ENCODE assay signal across 13 cellular contexts in genomic region chr1:205271277-205271676, GRCh38. TPM values are rescaled to one million over a fixed set of nuclear protein-coding genes. Genes with fewer than 3 reads are reported as not detected.
DNase-seq lines count a peak whose midpoint lies in the region; ATAC-seq, FAIRE-seq and TF ChIP-seq lines count a peak whose summit lies in the region.
"Had no signal": no experiment of that assay in that cellular context is flagged by ENCODE, and none has a peak within 500 bp of the region (broad histone marks: within the 10 kb centered on the region; RNA-seq: fewer than 3 reads in every experiment).

No MANE protein-coding gene starts in this region.

- peaks cover 6% of the 10 kb centered on the region; the same call in 1 of the 2 replicates for H3F3A ChIP-seq in GM23338 (replicated peaks; ENCODE audit: low read depth)

- no peaks in the 10 kb centered on the region for H3K9me2 ChIP-seq in GM23338 (ENCODE audit: insufficient read depth)

- H2AFZ ChIP-seq in GM23338: no peak overlapping the region

- CTCF ChIA-PET in A549 (lab: Yijun Ruan, JAX): interaction anchor here (0.8 to 89.2 kb wide), 10 partner anchors 15 to 258 kb away, joined by 3 to 3627 read pairs (median 10); partner anchors contain the start of genes KLHDC8A, NUAK2, RBBP5 and TMCC2

- H4K20me1 ChIP-seq in GM23338 (replicated peaks; ENCODE audit: insufficient read depth): no peaks in the 10 kb centered on the region

- H3K4me1 Mint-ChIP-seq in GM23338: peaks cover 37% of the 10 kb centered on the region
- peaks cover 17% of the 10 kb centered on the region for H3K4me1 Mint-ChIP-seq in activated naive CD8-positive, alpha-beta T cell treated with anti-CD3 and anti-CD28 coated beads for 36 hours

- H3K36me3 ChIP-seq in GM23338 (ENCODE audit: insufficient read depth) (no peaks in the 10 kb centered on the region), kidney epithelial cell (ENCODE audit: control insufficient read depth, insufficient read depth, low read length) (no peaks in the 10 kb centered on the region)

- H3K9me3 ChIP-seq in A549: no peaks in the 10 kb centered on the region
- H3K9me3 ChIP-seq: sigmoid colon had no signal

- TF ChIP-seq RAD21 in A549 (conservative IDR thresholded peaks at IDR 0.05 in 1 of 2, IDR thresholded peaks at IDR 0.05 in 1 of 2): no peak

- TF ChIP-seq CTCF in A549 (IDR thresholded peaks at IDR 0.05): peak; percentile 29; the same call in 1 of the 3 replicates
- TF ChIP-seq CTCF in GM23338 (conservative IDR thresholded peaks at IDR 0.05; ENCODE audit: low read depth in 2 of 2): peak; percentile 27 to 50; a peak in 3 of 4 replicates
- peak; percentile 38 for TF ChIP-seq CTCF in cardiac fibroblast (IDR thresholded peaks at IDR 0.05; ENCODE audit: low read depth, low read length)
- TF ChIP-seq CTCF in kidney epithelial cell (IDR thresholded peaks at IDR 0.05; ENCODE audit: insufficient read depth, low read length, poor library complexity, severe bottlenecking): peak; percentile 13

- no peaks in the 10 kb centered on the region for H3K27me3 ChIP-seq in GM23338 (ENCODE audit: insufficient read depth)
- H3K27me3 ChIP-seq in kidney epithelial cell (ENCODE audit: control insufficient read depth, insufficient read depth, low read length): no peaks in the 10 kb centered on the region
- H3K27me3 ChIP-seq: sigmoid colon had no signal

- no peaks in the 10 kb centered on the region for H3K79me2 ChIP-seq in GM23338 (replicated peaks; ENCODE audit: insufficient read depth)

- peaks cover 16% of the 10 kb centered on the region for H3K27me3 Mint-ChIP-seq in GM23338 (ENCODE audit: insufficient read depth, low read depth, poor library complexity)
- H3K27me3 Mint-ChIP-seq in activated naive CD8-positive, alpha-beta T cell treated with anti-CD3 and anti-CD28 coated beads for 36 hours: no peaks in the 10 kb centered on the region

- TF ChIP-seq EP300 in A549 (IDR thresholded peaks at IDR 0.05): no peak

- H3K4me1 ChIP-seq in A549: peaks cover 59% of the 10 kb centered on the region
- H3K4me1 ChIP-seq in GM23338 (ENCODE audit: insufficient read depth): peaks cover 30% of the 10 kb centered on the region; the same call in 1 of the 2 replicates

- ATAC-seq in A549 (peak in 1 of 2 experiments; percentile 1; a peak in 2 of 6 replicates), GM23338 (no peak), GM19397 (IDR thresholded peaks at IDR 0.05; ENCODE audit: unreplicated experiment) (no peak)

- no peak for TF ChIP-seq POLR2A in A549 (IDR thresholded peaks at IDR 0.05; ENCODE audit: low read length)

- POLR2A ChIA-PET in A549 (lab: Yijun Ruan, JAX): interaction anchor here (0.7 to 1.8 kb wide), 3 partner anchors 22 to 51 kb away, joined by 3 to 5 read pairs (median 3); partner anchors contain the start of gene NUAK2

- no peak for FAIRE-seq in A549 (lab: Jason Lieb, UNC)

- H3K4me2 ChIP-seq in A549 (peak overlapping the region; percentile 31), GM23338 (no peak overlapping the region)

- no peak overlapping the region for H3K4me3 Mint-ChIP-seq in GM23338
- H3K4me3 Mint-ChIP-seq in activated naive CD8-positive, alpha-beta T cell treated with anti-CD3 and anti-CD28 coated beads for 36 hours: no peak overlapping the region

- 91% methylated on average over 8 of the region's 8 CpGs for WGBS in A549 (ENCODE audit: missing lambda C conversion rate)

- peaks cover 7% of the 10 kb centered on the region; the same call in 2 of the 3 replicates for H3K36me3 Mint-ChIP-seq in GM23338 (ENCODE audit: low read depth)
- H3K36me3 Mint-ChIP-seq in activated naive CD8-positive, alpha-beta T cell treated with anti-CD3 and anti-CD28 coated beads for 36 hours: peaks cover 2% of the 10 kb centered on the region

- no peak overlapping the region for H3K27ac Mint-ChIP-seq in GM23338
- no peak overlapping the region for H3K27ac Mint-ChIP-seq in activated naive CD8-positive, alpha-beta T cell treated with anti-CD3 and anti-CD28 coated beads for 36 hours

- DNase-seq in A549 (ENCODE audit: low read depth in 1 of 2, low spot score in 1 of 2) (no peak), GM23338 (ENCODE audit: low spot score) (no peak), cardiac fibroblast (ENCODE audit: low read depth in 2 of 2) (peak; percentile 62 to 73), kidney epithelial cell (ENCODE audit: low read depth) (no peak), NCI-H2107 treated with DMSO at 0.1 percent for 48 hours (lab: John Stamatoyannopoulos, UW; ENCODE audit: unreplicated experiment) (no peak), iPS-NIHi7 (ENCODE audit: extremely low spot score) (no peak)
- DNase-seq in activated naive CD8-positive, alpha-beta T cell treated with anti-CD3 and anti-CD28 coated beads for 36 hours: no peak
- DNase-seq: activated CD8-positive, alpha-beta memory T cell treated with anti-CD3 and anti-CD28 coated beads, Interleukin-2, amount 50 U/mL, for 4 hours; amniotic stem cell; NCI-H1092 treated with DMSO at 0.1 percent for 48 hours; sigmoid colon; T-helper 2 cell had no signal

- peak overlapping the region in 1 of 2 experiments; percentile 93; a peak in 3 of 6 replicates for H3K27ac ChIP-seq in A549
- H3K27ac ChIP-seq in GM23338 (ENCODE audit: low read depth): no peak overlapping the region
- H3K27ac ChIP-seq: sigmoid colon had no signal

- no peaks in the 10 kb centered on the region for H3K9me3 Mint-ChIP-seq in GM23338
- H3K9me3 Mint-ChIP-seq in activated naive CD8-positive, alpha-beta T cell treated with anti-CD3 and anti-CD28 coated beads for 36 hours: no peaks in the 10 kb centered on the region

- H3K4me3 ChIP-seq in A549: no peak overlapping the region
- H3K4me3 ChIP-seq in GM23338: no peak overlapping the region
- no peak overlapping the region for H3K4me3 ChIP-seq in cardiac fibroblast (replicated peaks in 1 of 2; ENCODE audit: low read depth in 2 of 2, low read length in 2 of 2)
- no peak overlapping the region for H3K4me3 ChIP-seq in kidney epithelial cell (ENCODE audit: low read depth, low read length)
- H3K4me3 ChIP-seq: sigmoid colon had no signal

TF ChIP-seq in A549, 52 proteins besides CTCF, POLR2A, EP300 and RAD21 (continues in another document):
- no peak for TF ChIP-seq USF2 (IDR thresholded peaks at IDR 0.05)

TF ChIP-seq in GM23338, 12 proteins besides CTCF, POLR2A, EP300 and RAD21 (continues in another document):
- no peak for TF ChIP-seq ZNF331 (CRISPR knock-in tag; IDR thresholded peaks at IDR 0.05; ENCODE audit: low read depth)
- no peak for TF ChIP-seq CREB1 (CRISPR knock-in tag; IDR thresholded peaks at IDR 0.05; ENCODE audit: low read depth)

RNA-seq across cellular contexts. Expression of gene TMCC2, which starts 43.5 kb away (rescaled TPM):
- polyA plus RNA-seq in A549 (2011; rRNA removed): 1.6 and 1.7 TPM in 2 replicates
- polyA plus RNA-seq in A549 (2012; cell fraction: cytosol; rRNA removed): 3.3 and 3.8 TPM in 2 replicates
- polyA plus RNA-seq in A549 (2012; cell fraction: nucleus; rRNA removed): 4.6 and 5.4 TPM in 2 replicates
- 2.9 to 3.7 TPM (median 3.2 TPM) in 3 replicates for polyA plus RNA-seq in A549 (2017; fragmentation: RNase III; extraction: RNeasy Plus Mini Kit Qiagen cat#74134 plus additional on column Dnase treatment)
- polyA minus RNA-seq in A549 (2011; rRNA and poly(A)+ RNA removed): 2.6 and 3.4 TPM in 2 replicates
- 9.9 and 11.8 TPM in 2 replicates for total RNA-seq in GM23338 (2014; rRNA removed; shearing (Covaris generic))
- 2.6 and 3.1 TPM in 2 replicates for polyA plus RNA-seq in GM23338 (2016; fragmentation: Nextera tagmentation; extraction: Ambion mirVana)
- total RNA-seq in kidney epithelial cell: 12.7 and 15.7 TPM in 2 replicates
- 10 to 100 TPM; 13.3 to 14.0 TPM for total RNA-seq in activated naive CD8-positive, alpha-beta T cell treated with anti-CD3 and anti-CD28 coated beads for 36 hours

RNA-seq across cellular contexts. Expression of gene NUAK2, which starts 50.3 kb away (rescaled TPM):
- 22.6 and 29.7 TPM in 2 replicates for polyA plus RNA-seq in A549 (2011; rRNA removed)
- polyA plus RNA-seq in A549 (2012; cell fraction: cytosol; rRNA removed): 31.1 and 44.6 TPM in 2 replicates
- 58.5 and 70.7 TPM in 2 replicates for polyA plus RNA-seq in A549 (2012; cell fraction: nucleus; rRNA removed)
- 37.8 to 40.9 TPM (median 38.8 TPM) in 3 replicates for polyA plus RNA-seq in A549 (2017; fragmentation: RNase III; extraction: RNeasy Plus Mini Kit Qiagen cat#74134 plus additional on column Dnase treatment)
- polyA minus RNA-seq in A549 (2011; rRNA and poly(A)+ RNA removed): 34.3 and 54.4 TPM in 2 replicates
- total RNA-seq in GM23338 (2014; rRNA removed; shearing (Covaris generic)): 10.4 and 15.3 TPM in 2 replicates
- 7.7 and 7.8 TPM in 2 replicates for polyA plus RNA-seq in GM23338 (2016; fragmentation: Nextera tagmentation; extraction: Ambion mirVana)
- 139 and 140 TPM in 2 replicates for total RNA-seq in kidney epithelial cell
- total RNA-seq in activated naive CD8-positive, alpha-beta T cell treated with anti-CD3 and anti-CD28 coated beads for 36 hours: 1 to 10 TPM; 1.7 to 2.0 TPM

RNA-seq across cellular contexts. Expression of gene DSTYK, which starts 59.8 kb away (rescaled TPM):
- polyA plus RNA-seq in A549 (2011; rRNA removed) (8.5 and 9.0 TPM in 2 replicates), A549 (2017; fragmentation: RNase III; extraction: RNeasy Plus Mini Kit Qiagen cat#74134 plus additional on column Dnase treatment) (8.5 to 8.7 TPM (median 8.6 TPM) in 3 replicates), GM23338 (2016; fragmentation: Nextera tagmentation; extraction: Ambion mirVana) (5.5 and 6.1 TPM in 2 replicates)
- 2.5 and 3.1 TPM in 2 replicates for polyA plus RNA-seq in A549 (2012; cell fraction: cytosol; rRNA removed)
- polyA plus RNA-seq in A549 (2012; cell fraction: nucleus; rRNA removed): 1.6 and 2.0 TPM in 2 replicates
- 10.2 and 10.9 TPM in 2 replicates for polyA minus RNA-seq in A549 (2011; rRNA and poly(A)+ RNA removed)
- total RNA-seq in GM23338 (2014; rRNA removed; shearing (Covaris generic)): 8.2 and 10.7 TPM in 2 replicates
- total RNA-seq in kidney epithelial cell: 13.2 and 13.8 TPM in 2 replicates
- total RNA-seq in activated naive CD8-positive, alpha-beta T cell treated with anti-CD3 and anti-CD28 coated beads for 36 hours: 10 to 100 TPM; 14.0 to 14.4 TPM

Comparison
In these comparisons a context has a peak if more than half of its experiments do, and no peak if none do; other contexts are left out.
1. DNase-seq: peak in cardiac fibroblast (2 of 2); none in A549 (0 of 2), GM23338 (single experiment), kidney epithelial cell (single experiment), NCI-H2107 treated with DMSO at 0.1 percent for 48 hours (single experiment), iPS-NIHi7 (single experiment) and activated naive CD8-positive, alpha-beta T cell treated with anti-CD3 and anti-CD28 coated beads for 36 hours (single experiment).
2. Peak in every context shown above with its lines, with median percentiles within 50 percentile points of each other: CTCF ChIP-seq.